26 cellular contexts compared by ENCODE assay signal in the genomic region with DNA sequence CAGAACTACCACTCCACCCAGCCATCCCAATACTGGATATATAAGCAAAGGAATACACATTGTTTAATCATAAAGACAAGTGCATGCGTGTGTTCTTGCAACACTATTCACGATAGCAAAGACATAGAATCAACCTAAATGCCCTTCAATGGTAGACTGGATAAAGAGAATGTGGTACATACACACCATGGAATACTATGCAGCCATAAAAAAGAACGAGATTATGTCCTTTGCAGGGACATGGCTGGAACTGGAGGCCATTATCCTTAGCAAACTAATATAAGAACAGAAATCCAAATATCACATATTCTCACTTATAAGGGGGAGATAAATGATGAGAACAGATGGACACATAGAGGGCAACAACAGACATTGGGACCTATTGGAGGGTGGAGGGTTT.
"Had no signal": no experiment of that assay in that cellular context is flagged by ENCODE, and none has a peak within 500 bp of the region (broad histone marks: within the 10 kb centered on the region; RNA-seq: fewer than 3 reads in every experiment).

No MANE protein-coding gene starts in this region.

- H3K27me3 ChIP-seq: neutrophil, pancreas, right lobe of liver, sigmoid colon, stomach, thyroid gland, tibial nerve, upper lobe of left lung, uterus had no signal

- FAIRE-seq: pancreas, small intestine had no signal

- DNase-seq: naive thymus-derived CD8-positive, alpha-beta T cell; nephron progenitor cell; nucleus accumbens; pancreas; retina; right cardiac atrium; right lobe of liver; sigmoid colon; small intestine; stimulated activated CD4-positive, alpha-beta T cell treated with anti-CD3 and anti-CD28 coated beads, Interleukin-15, amount 100 ng/mL, for 24 hours; stimulated activated CD4-positive, alpha-beta T cell treated with anti-CD3 and anti-CD28 coated beads, Interleukin-2, amount 100 ng/mL, for 24 hours; stimulated activated CD4-positive, alpha-beta T cell treated with anti-CD3 and anti-CD28 coated beads, Interleukin-2, amount 100 ng/mL, for 48 hours; stimulated activated CD4-positive, alpha-beta T cell treated with anti-CD3 and anti-CD28 coated beads, Interleukin-4, amount 100 ng/mL, for 24 hours; stimulated activated naive B cell treated with anti-CD40 and anti-IgM and Interleukin-4, amounts not matched to agents 10 μg/mL and 1 μg/mL and 100 μg/mL, for 72 hours; stimulated activated naive CD4-positive, alpha-beta T cell treated with Interleukin-2 at 50 U/mL for 16 hours; stomach; thyroid gland; trophoblast cell; upper lobe of left lung; uterus had no signal

- H3K4me3 ChIP-seq: pancreas, prostate gland, right lobe of liver, sigmoid colon, stomach, thoracic aorta, thyroid gland, tibial nerve, upper lobe of left lung, uterus had no signal

- H3K4me1 ChIP-seq: pancreas, prostate gland, right lobe of liver, sigmoid colon, upper lobe of left lung, uterus had no signal

- H3K27ac ChIP-seq: neutrophil, pancreas, prostate gland, right lobe of liver, sigmoid colon, stomach, thoracic aorta, thyroid gland, tibial nerve, upper lobe of left lung, uterus had no signal

- H3K36me3 ChIP-seq: neutrophil, pancreas, prostate gland, right lobe of liver, sigmoid colon, stomach, thoracic aorta, thyroid gland, tibial nerve, upper lobe of left lung, uterus had no signal

- H3K9me3 ChIP-seq: neutrophil, pancreas, prostate gland, right lobe of liver, thyroid gland, upper lobe of left lung, uterus had no signal

- ATAC-seq: naive thymus-derived CD8-positive, alpha-beta T cell; natural killer cell treated with Interleukin-12 subunit alpha and Interleukin-12 subunit beta and Interleukin-15 and Interleukin-18, amount 100 ng/mL, for 72 hours; pancreas; right cardiac atrium; right lobe of liver; stimulated activated effector memory CD8-positive, alpha-beta T cell treated with anti-CD3 and anti-CD28 coated beads, Interleukin-12 subunit alpha, Interleukin-12 subunit beta, amount 100 ng/mL, for 72 hours; stimulated activated naive B cell treated with anti-CD40 and anti-IgM and Interleukin-4, amounts not matched to agents 10 μg/mL and 1 μg/mL and 100 μg/mL, for 72 hours had no signal
